Comparison of ENCODE assay signal across 1 cellular context in genomic region chr7:1099154-1099542, GRCh38.
TF ChIP-seq lines count a peak whose summit lies in the region.

No MANE protein-coding gene starts in this region.

TF ChIP-seq in GM12878, 131 proteins besides CTCF, POLR2A, EP300 and RAD21:
- TF ChIP-seq, protein P1, sequence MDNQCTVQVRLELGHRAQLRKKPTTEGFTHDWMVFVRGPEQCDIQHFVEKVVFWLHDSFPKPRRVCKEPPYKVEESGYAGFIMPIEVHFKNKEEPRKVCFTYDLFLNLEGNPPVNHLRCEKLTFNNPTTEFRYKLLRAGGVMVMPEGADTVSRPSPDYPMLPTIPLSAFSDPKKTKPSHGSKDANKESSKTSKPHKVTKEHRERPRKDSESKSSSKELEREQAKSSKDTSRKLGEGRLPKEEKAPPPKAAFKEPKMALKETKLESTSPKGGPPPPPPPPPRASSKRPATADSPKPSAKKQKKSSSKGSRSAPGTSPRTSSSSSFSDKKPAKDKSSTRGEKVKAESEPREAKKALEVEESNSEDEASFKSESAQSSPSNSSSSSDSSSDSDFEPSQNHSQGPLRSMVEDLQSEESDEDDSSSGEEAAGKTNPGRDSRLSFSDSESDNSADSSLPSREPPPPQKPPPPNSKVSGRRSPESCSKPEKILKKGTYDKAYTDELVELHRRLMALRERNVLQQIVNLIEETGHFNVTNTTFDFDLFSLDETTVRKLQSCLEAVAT (IDR thresholded peaks at IDR 0.05) = peak; percentile 33; the same call in 1 of the 2 replicates
- TF ChIP-seq ZNF274 (IDR thresholded peaks at IDR 0.05; ENCODE audit: insufficient read depth, insufficient read length) = no peak
